Comparison of ENCODE assay signal across 1 cellular context in genomic region chr12:120709976-120710804, GRCh38.
A peak's percentile ranks its signal among the peaks of the same experiment; 100 is the strongest.
TF ChIP-seq lines count a peak whose summit lies in the region.

Gene UNC119B (plus strand): TSS chr12:120710458. CDS start chr12:120710475, 17 bp downstream.

TF ChIP-seq in H1, 55 proteins besides CTCF, POLR2A, EP300 and RAD21 (continued from another document):
- peak; percentile 21; the same call in 1 of the 2 replicates for TF ChIP-seq SP1 (IDR thresholded peaks at IDR 0.05; ENCODE audit: low read depth, low read length)
- peak; percentile 77 for TF ChIP-seq KDM4A (IDR thresholded peaks at IDR 0.05; ENCODE audit: low read depth, low read length, severe bottlenecking)
- peak in 1 of 2 experiments; percentile 57; a peak in 1 of 4 replicates for TF ChIP-seq HDAC2 (IDR thresholded peaks at IDR 0.05; ENCODE audit: borderline replicate concordance in 1 of 2, low read depth in 2 of 2, low read length in 2 of 2)
- TF ChIP-seq MAX (IDR thresholded peaks at IDR 0.05) = peak; percentile 3; the same call in 1 of the 2 replicates
- no peak for TF ChIP-seq USF2 (IDR thresholded peaks at IDR 0.05; ENCODE audit: low read length)
- TF ChIP-seq SIN3A (conservative IDR thresholded peaks at IDR 0.05 in 1 of 2, IDR thresholded peaks at IDR 0.05 in 1 of 2; ENCODE audit: low read depth in 1 of 2, low read length in 2 of 2) = peak in 1 of 2 experiments; percentile 76; a peak in 1 of 4 replicates
- no peak for TF ChIP-seq EZH2 (IDR thresholded peaks at IDR 0.05; ENCODE audit: low read depth, low read length, severe bottlenecking)
